In the genomic region with DNA sequence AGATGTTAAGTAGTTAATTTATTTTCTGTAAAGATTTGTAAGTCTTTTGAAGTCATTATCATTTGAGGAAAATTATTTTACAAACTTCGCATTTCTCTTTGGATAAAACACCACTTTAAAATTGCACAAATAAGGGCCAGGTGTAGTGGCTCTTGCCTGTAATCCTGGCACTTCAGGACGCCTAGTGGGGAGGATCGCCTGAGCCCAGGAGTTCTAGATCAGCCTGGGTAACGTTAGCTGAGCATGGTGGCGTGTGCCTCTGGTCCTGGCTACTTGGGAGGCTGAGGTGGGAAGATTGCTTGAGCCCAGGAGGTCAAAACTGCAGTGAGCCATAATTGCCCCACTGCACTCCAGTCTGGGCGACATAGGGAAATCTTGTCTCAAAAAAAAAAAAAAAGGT, we compare ENCODE assay signal across 13 cellular contexts.
DNase-seq lines count a peak whose midpoint lies in the region; ATAC-seq, FAIRE-seq and TF ChIP-seq lines count a peak whose summit lies in the region.
"Had no signal": no experiment of that assay in that cellular context is flagged by ENCODE, and none has a peak within 500 bp of the region (broad histone marks: within the 10 kb centered on the region; RNA-seq: fewer than 3 reads in every experiment).

No MANE protein-coding gene starts in this region.

- peaks cover 3% of the 10 kb centered on the region for H3K9me1 ChIP-seq in IMR-90 (ENCODE audit: insufficient read depth, low read length)

- H3K4ac ChIP-seq in IMR-90 (ENCODE audit: low read depth, low read length): no peak overlapping the region

- no peak for TF ChIP-seq RAD21 in IMR-90 (IDR thresholded peaks at IDR 0.05; ENCODE audit: low read length)

- H3K23ac ChIP-seq in IMR-90 (ENCODE audit: low read depth, low read length): 0 out of 2 replicates have a peak overlapping the region, but pooled peaks have one; percentile 11

- FAIRE-seq in GM12892 (lab: Jason Lieb, UNC): peak; percentile 17

- H2BK5ac ChIP-seq in IMR-90 (ENCODE audit: low read depth, low read length, poor library complexity, severe bottlenecking): no peak overlapping the region

- BruUV-seq in IMR-90 (replicated peaks; lab: Mats Ljungman, UMichigan): no TSS peak

- H3K27ac ChIP-seq in IMR-90 (ENCODE audit: insufficient read depth, low read length): no peak overlapping the region
- peak overlapping the region; percentile 42 for H3K27ac ChIP-seq in VCaP
- peak overlapping the region; percentile 61 for H3K27ac ChIP-seq in neutrophil
- H3K27ac ChIP-seq: BLaER1 had no signal

- 0 out of 2 replicates have a peak overlapping the region, but pooled peaks have one; percentile 40 for H2AK5ac ChIP-seq in IMR-90 (ENCODE audit: low read depth, low read length)

- no peak overlapping the region for H4K8ac ChIP-seq in IMR-90 (ENCODE audit: low read depth in 2 of 2, low read length in 2 of 2)

- no peak overlapping the region for H2AK9ac ChIP-seq in IMR-90 (replicated peaks; ENCODE audit: low read depth, low read length, poor library complexity)

- intact Hi-C loops in IMR-90 (cut with micrococcal nuclease): no loop called here

- H3K27me3 ChIP-seq in IMR-90 (ENCODE audit: control insufficient read depth, insufficient read depth, low read length) (no peaks in the 10 kb centered on the region), neutrophil (no peaks in the 10 kb centered on the region)
- H3K27me3 ChIP-seq: BLaER1 had no signal

- CTCF ChIA-PET in IMR-90 (lab: Yijun Ruan, JAX): no interaction called here

- no peak overlapping the region for H3K56ac ChIP-seq in IMR-90 (ENCODE audit: extremely low read depth, insufficient read depth, low read length)

- H2BK20ac ChIP-seq in IMR-90 (ENCODE audit: low read depth, low read length): no peak overlapping the region

- no peak overlapping the region for H4K91ac ChIP-seq in IMR-90 (ENCODE audit: insufficient read depth, low read depth, low read length)

- POLR2A ChIA-PET in IMR-90 (lab: Charles Lee; ENCODE audit: unreplicated experiment): interaction anchor here (0.5 kb wide), 1 partner anchor 9 kb away, joined by 6 read pairs; no protein-coding TSS in a partner anchor

- H3K9me3 ChIP-seq in IMR-90 (ENCODE audit: control insufficient read depth, insufficient read depth, low read length): no peaks in the 10 kb centered on the region
- H3K9me3 ChIP-seq in neutrophil: no peaks in the 10 kb centered on the region

- peaks cover 6% of the 10 kb centered on the region for H3K4me1 ChIP-seq in IMR-90 (ENCODE audit: control insufficient read depth, insufficient read depth, low read length)
- peaks cover 43 to 48% of the 10 kb centered on the region in 2 experiments for H3K4me1 ChIP-seq in neutrophil (ENCODE audit: control insufficient read depth in 1 of 2, insufficient read depth in 1 of 2, low read depth in 1 of 2, low read length in 1 of 2)

- H3K9ac ChIP-seq in IMR-90 (ENCODE audit: low read depth, low read length): no peak overlapping the region
- H3K9ac ChIP-seq: BLaER1 had no signal

- H2BK15ac ChIP-seq in IMR-90 (ENCODE audit: low read depth, low read length): no peak overlapping the region

- dilution Hi-C loops in IMR-90 (cut with HindIII; ENCODE audit: low sequenced_read_pairs, unreplicated experiment): no loop called here

- DNase-seq in GM12892 (ENCODE audit: insufficient read length): no peak
- DNase-seq in IMR-90: no peak
- no peak for DNase-seq in T1000 (lab: John Stamatoyannopoulos, UW)
- no peak for DNase-seq in midbrain (lab: John Stamatoyannopoulos, UW)
- DNase-seq: 8988T; CD4-positive, alpha-beta memory T cell; GDM1; GOT3; H7 had no signal

- no peak overlapping the region for H3K18ac ChIP-seq in IMR-90 (ENCODE audit: low read depth, low read length)

- no peak overlapping the region for H4K5ac ChIP-seq in IMR-90 (ENCODE audit: low read depth, low read length)

- in situ Hi-C loops in IMR-90 (cut with MboI; ENCODE audit: low sequenced_read_pairs): no loop called here

- H2AFZ ChIP-seq in IMR-90 (replicated peaks; ENCODE audit: low read length, poor library complexity): no peak overlapping the region

- TF ChIP-seq POLR2A in GM12892 (IDR thresholded peaks at IDR 0.05; ENCODE audit: low read depth, low read length): no peak
- no peak for TF ChIP-seq POLR2A in IMR-90 (IDR thresholded peaks at IDR 0.05; ENCODE audit: low read depth, low read length)

- H3K4me3 ChIP-seq in IMR-90 (ENCODE audit: insufficient read depth, low read depth, low read length) (no peak overlapping the region), neutrophil (ENCODE audit: low read depth in 1 of 2, low read length in 1 of 2) (no peak overlapping the region)
- H3K4me3 ChIP-seq: BLaER1 had no signal

- peaks cover 0 to 6% of the 10 kb centered on the region in 2 experiments; a peak in 1 of 4 replicates for H3K79me1 ChIP-seq in IMR-90 (ENCODE audit: low read depth in 1 of 2, low read length in 2 of 2)

- no peak overlapping the region for H3K4me2 ChIP-seq in IMR-90 (ENCODE audit: low read depth, low read length)

- ATAC-seq in IMR-90 (ENCODE audit: low read depth): no peak
- ATAC-seq in HG03521 (IDR thresholded peaks at IDR 0.05; ENCODE audit: unreplicated experiment): no peak

- TF ChIP-seq CTCF in IMR-90 (conservative IDR thresholded peaks at IDR 0.05; ENCODE audit: low read depth, low read length) (no peak), VCaP (conservative IDR thresholded peaks at IDR 0.05) (no peak), neutrophil (IDR thresholded peaks at IDR 0.05) (no peak)

- peaks cover 4% of the 10 kb centered on the region; the same call in 1 of the 2 replicates for H4K20me1 ChIP-seq in IMR-90 (ENCODE audit: insufficient read depth, low read length)
- H4K20me1 ChIP-seq: BLaER1 had no signal

- 100% methylated on average over 3 of the region's 6 CpGs; no CpG with 5 or more reads in 1 of the 2 experiments for WGBS in IMR-90 (ENCODE audit: extremely low coverage in 2 of 2, insufficient read length in 1 of 2), 2 experiments

- H3K36me3 ChIP-seq in IMR-90 (ENCODE audit: control insufficient read depth, insufficient read depth, low read length) (no peaks in the 10 kb centered on the region), neutrophil (no peaks in the 10 kb centered on the region)

- no peak overlapping the region for H3K14ac ChIP-seq in IMR-90 (replicated peaks; ENCODE audit: low read depth, low read length)

- no peak overlapping the region for H2BK120ac ChIP-seq in IMR-90 (ENCODE audit: low read depth, low read length)

TF ChIP-seq in IMR-90, 13 proteins besides CTCF, POLR2A, EP300 and RAD21:
- TF ChIP-seq MAFK (IDR thresholded peaks at IDR 0.05; ENCODE audit: low read depth, low read length): no peak
- TF ChIP-seq BHLHE40 (IDR thresholded peaks at IDR 0.05; ENCODE audit: low read depth, low read length): no peak
- no peak for TF ChIP-seq FOS (IDR thresholded peaks at IDR 0.05; ENCODE audit: low read depth, low read length)
- TF ChIP-seq CEBPB (IDR thresholded peaks at IDR 0.05; ENCODE audit: low read depth, low read length): no peak
- TF ChIP-seq RFX5 (IDR thresholded peaks at IDR 0.05; ENCODE audit: low read depth, low read length): no peak
- TF ChIP-seq MAZ (IDR thresholded peaks at IDR 0.05; ENCODE audit: borderline replicate concordance, low read depth, low read length): no peak
- TF ChIP-seq MXI1 (IDR thresholded peaks at IDR 0.05; ENCODE audit: borderline replicate concordance, low read depth, low read length): no peak
TF ChIP-seq in IMR-90: peak in this region for 0.
